ENCODE assay signal across 24 cellular contexts in the genomic region with DNA sequence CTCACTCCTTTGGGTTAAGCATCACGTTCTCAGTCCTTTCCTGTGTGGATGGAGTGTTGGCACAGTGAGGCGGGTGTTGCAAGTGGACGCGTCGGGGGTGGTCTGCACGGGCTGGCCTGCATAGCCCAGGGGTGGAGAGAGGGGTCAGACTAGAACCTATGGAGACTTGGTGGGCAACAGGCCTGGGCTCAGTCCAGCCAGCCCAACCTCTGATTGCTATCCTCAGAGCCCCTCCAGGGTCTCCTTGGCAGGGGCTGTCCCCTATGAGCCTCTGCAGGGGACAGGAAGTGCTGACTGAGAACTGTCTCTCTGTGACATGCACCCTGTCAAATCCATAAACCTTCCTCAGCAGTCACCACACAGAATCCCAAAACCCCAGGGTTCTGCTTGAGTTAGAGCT. TPM values are rescaled to one million over a fixed set of nuclear protein-coding genes. Genes with fewer than 3 reads are reported as not detected.
"Had no signal": no experiment of that assay in that cellular context is flagged by ENCODE, and none has a peak within 500 bp of the region (broad histone marks: within the 10 kb centered on the region; RNA-seq: fewer than 3 reads in every experiment).

No MANE protein-coding gene starts in this region.

- ATAC-seq: activated naive CD8-positive, alpha-beta T cell treated with anti-CD3 and anti-CD28 coated beads, Interleukin-2, amount 50 U/mL, for 24 hours; heart left ventricle; left colon; sciatic nerve had no signal

- H3K4me1 Mint-ChIP-seq: activated naive CD8-positive, alpha-beta T cell treated with anti-CD3 and anti-CD28 coated beads, Interleukin-2, amount 50 U/mL, for 24 hours had no signal

- H3K4me3 Mint-ChIP-seq: activated naive CD8-positive, alpha-beta T cell treated with anti-CD3 and anti-CD28 coated beads, Interleukin-2, amount 50 U/mL, for 24 hours; activated T-helper 1 cell treated with anti-CD3 and anti-CD28 coated beads, Interleukin-12 subunit alpha, Interleukin-12 subunit beta, Interleukin-2, Interleukin-4 antibody, amounts not matched to agents 30 ng/mL and 10 ng/mL and 1 ng/mL, durations not matched to agents 14 hours and 24 hours and 36 hours; nephron progenitor cell; stimulated activated memory B cell treated with anti-CD40 and anti-IgM and Interleukin-4, amounts not matched to agents 10 μg/mL and 1 μg/mL and 100 μg/mL, for 72 hours; T-helper 1 cell treated with Interleukin-12 subunit alpha and Interleukin-12 subunit beta and Interleukin-4 antibody, amounts not matched to agents 30 μg/mL and 1 μg/mL, for 36 hours had no signal

- H3K36me3 Mint-ChIP-seq: stimulated activated memory B cell treated with anti-CD40 and anti-IgM and Interleukin-4, amounts not matched to agents 10 μg/mL and 1 μg/mL and 100 μg/mL, for 72 hours had no signal

- H3K4me1 ChIP-seq: testis had no signal

- H3K27ac Mint-ChIP-seq: activated naive CD8-positive, alpha-beta T cell treated with anti-CD3 and anti-CD28 coated beads, Interleukin-2, amount 50 U/mL, for 24 hours; activated T-helper 1 cell treated with anti-CD3 and anti-CD28 coated beads, Interleukin-12 subunit alpha, Interleukin-12 subunit beta, Interleukin-2, Interleukin-4 antibody, amounts not matched to agents 30 ng/mL and 10 ng/mL and 1 ng/mL, durations not matched to agents 14 hours and 24 hours and 36 hours; nephron progenitor cell; stimulated activated memory B cell treated with anti-CD40 and anti-IgM and Interleukin-4, amounts not matched to agents 10 μg/mL and 1 μg/mL and 100 μg/mL, for 72 hours; T-helper 1 cell treated with Interleukin-12 subunit alpha and Interleukin-12 subunit beta and Interleukin-4 antibody, amounts not matched to agents 30 μg/mL and 1 μg/mL, for 36 hours had no signal

- H3K9me3 ChIP-seq: heart left ventricle, testis had no signal

- DNase-seq: activated CD4-positive, alpha-beta T cell treated with anti-CD3 and anti-CD28 coated beads for 4 hours; activated CD4-positive, alpha-beta T cell treated with anti-CD3 and anti-CD28 coated beads, Interleukin-2, amount 50 U/mL, for 48 hours; activated CD4-positive, CD25-positive, alpha-beta regulatory T cell; activated gamma-delta T cell; activated naive CD4-positive, alpha-beta T cell treated with anti-CD3 and anti-CD28 coated beads, Interleukin-2, amount 50 U/mL, for 16 hours; activated naive CD8-positive, alpha-beta T cell treated with anti-CD3 and anti-CD28 coated beads, Interleukin-2, amount 50 U/mL, for 24 hours; cerebellar nuclear complex; cortex of kidney; nephron progenitor cell; stimulated activated CD4-positive, alpha-beta T cell treated with anti-CD3 and anti-CD28 coated beads, Interleukin-15, amount 100 ng/mL, for 24 hours; T1000; testis had no signal

- H3K9me3 Mint-ChIP-seq: activated naive CD8-positive, alpha-beta T cell treated with anti-CD3 and anti-CD28 coated beads, Interleukin-2, amount 50 U/mL, for 24 hours; activated T-helper 1 cell treated with anti-CD3 and anti-CD28 coated beads, Interleukin-12 subunit alpha, Interleukin-12 subunit beta, Interleukin-2, Interleukin-4 antibody, amounts not matched to agents 30 ng/mL and 10 ng/mL and 1 ng/mL, durations not matched to agents 14 hours and 24 hours and 36 hours; nephron progenitor cell; stimulated activated memory B cell treated with anti-CD40 and anti-IgM and Interleukin-4, amounts not matched to agents 10 μg/mL and 1 μg/mL and 100 μg/mL, for 72 hours; T-helper 1 cell treated with Interleukin-12 subunit alpha and Interleukin-12 subunit beta and Interleukin-4 antibody, amounts not matched to agents 30 μg/mL and 1 μg/mL, for 36 hours had no signal

- H3K36me3 ChIP-seq: heart left ventricle had no signal

- H3K4me3 ChIP-seq: heart left ventricle, lung, smooth muscle cell, testis had no signal

- H3K27ac ChIP-seq: heart left ventricle, testis had no signal

- H3K27me3 ChIP-seq: heart left ventricle, testis had no signal

RNA-seq across cellular contexts. Expression of a gene that starts 2.3 kb away (rescaled TPM):
- total RNA-seq: activated T-helper 1 cell treated with anti-CD3 and anti-CD28 coated beads, Interleukin-12 subunit alpha, Interleukin-12 subunit beta, Interleukin-2, Interleukin-4 antibody, amounts not matched to agents 30 ng/mL and 10 ng/mL and 1 ng/mL, durations not matched to agents 14 hours and 24 hours and 36 hours; epithelial cell of proximal tubule; fibroblast of villous mesenchyme; sciatic nerve; smooth muscle cell; testis had no signal
- polyA plus RNA-seq: heart left ventricle, keratinocyte, smooth muscle cell had no signal

RNA-seq across cellular contexts. Expression of a gene that starts 7.3 kb away (rescaled TPM):
- total RNA-seq: activated T-helper 1 cell treated with anti-CD3 and anti-CD28 coated beads, Interleukin-12 subunit alpha, Interleukin-12 subunit beta, Interleukin-2, Interleukin-4 antibody, amounts not matched to agents 30 ng/mL and 10 ng/mL and 1 ng/mL, durations not matched to agents 14 hours and 24 hours and 36 hours; epithelial cell of proximal tubule; fibroblast of villous mesenchyme; omental fat pad; smooth muscle cell had no signal
- polyA plus RNA-seq: keratinocyte had no signal
